1 cellular context compared by ENCODE assay signal in genomic region chr3:9848860-9849259, GRCh38.
TF ChIP-seq lines count a peak whose summit lies in the region.

No MANE protein-coding gene starts in this region.

TF ChIP-seq in SK-N-SH, 30 proteins besides CTCF, POLR2A, EP300 and RAD21:
- TF ChIP-seq PBX3 (IDR thresholded peaks at IDR 0.05) (peak; percentile 9; the same call in 1 of the 2 replicates), TCF12 (IDR thresholded peaks at IDR 0.05) (peak; percentile 32; the same call in 1 of the 2 replicates), SMC3 (IDR thresholded peaks at IDR 0.05; ENCODE audit: low read depth, low read length) (peak; percentile 46)
